In the genomic region with DNA sequence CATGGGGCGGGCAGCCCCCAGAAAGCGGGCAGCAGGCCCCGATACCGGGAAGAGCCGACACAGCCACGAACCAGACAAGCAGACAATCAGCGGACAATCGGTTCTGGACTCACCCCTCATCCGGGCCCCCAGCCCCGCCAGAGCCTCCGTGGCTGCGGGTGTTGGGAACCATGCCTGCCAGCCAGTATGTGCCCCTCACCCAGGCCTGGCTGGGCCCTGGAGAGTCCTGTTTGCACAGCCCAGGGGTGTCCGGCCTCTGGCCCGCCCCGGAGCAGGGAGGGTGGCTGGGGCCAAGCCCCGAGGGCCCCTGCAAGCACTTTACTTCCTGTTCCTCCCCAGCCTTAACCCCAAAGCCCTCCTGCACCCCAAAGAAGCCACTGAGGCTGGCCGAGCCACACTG, we compare ENCODE assay signal across 1 cellular context.
TF ChIP-seq lines count a peak whose summit lies in the region.

No MANE protein-coding gene starts in this region.

TF ChIP-seq in K562, 482 proteins besides CTCF, POLR2A, EP300 and RAD21:
- TF ChIP-seq CBX5 (IDR thresholded peaks at IDR 0.05; ENCODE audit: borderline replicate concordance, low read depth): no peak
- TF ChIP-seq RBFOX2 (IDR thresholded peaks at IDR 0.05; ENCODE audit: low read depth, low read length): peak; percentile 33; the same call in 1 of the 2 replicates
- peak; percentile 59; the same call in 1 of the 2 replicates for TF ChIP-seq POLR2G (IDR thresholded peaks at IDR 0.05; ENCODE audit: low read depth, low read length)
